ENCODE assay signal across 2 cellular contexts in genomic region chr10:68032113-68032512, GRCh38.
TF ChIP-seq lines count a peak whose summit lies in the region.

No MANE protein-coding gene starts in this region.

TF ChIP-seq in K562, 482 proteins besides CTCF, POLR2A, EP300 and RAD21 (continued from another document):
- TF ChIP-seq MBD2 (IDR thresholded peaks at IDR 0.05; ENCODE audit: borderline replicate concordance, low read depth) (no peak), CEBPG (CRISPR knock-in tag; IDR thresholded peaks at IDR 0.05) (no peak), CEBPG (tag; conservative IDR thresholded peaks at IDR 0.05 in 1 of 2, IDR thresholded peaks at IDR 0.05 in 1 of 2) (peak in 1 of 2 experiments; percentile 56; a peak in 2 of 4 replicates), NFIC (IDR thresholded peaks at IDR 0.05) (peak; percentile 74), NR2C1 (IDR thresholded peaks at IDR 0.05) (no peak; the same call in 1 of the 2 replicates), NR2C1 (tag; IDR thresholded peaks at IDR 0.05) (peak; percentile 59), COPS2 (conservative IDR thresholded peaks at IDR 0.05) (no peak), HNRNPK (IDR thresholded peaks at IDR 0.05; ENCODE audit: low read depth, low read length, poor library complexity, severe bottlenecking) (no peak)
TF ChIP-seq in K562: peak in this region for 4.

TF ChIP-seq in liver, 16 proteins besides CTCF, POLR2A, EP300 and RAD21 (continued from another document):
- TF ChIP-seq ATF3 (IDR thresholded peaks at IDR 0.05) (no peak), HNF4G (IDR thresholded peaks at IDR 0.05) (no peak), GABPA (IDR thresholded peaks at IDR 0.05 in 1 of 2, conservative IDR thresholded peaks at IDR 0.05 in 1 of 2) (no peak), EGR1 (IDR thresholded peaks at IDR 0.05; ENCODE audit: low read depth in 2 of 2) (no peak), RXRA (IDR thresholded peaks at IDR 0.05) (peak; percentile 34 to 45), HNF4A (conservative IDR thresholded peaks at IDR 0.05) (peak; percentile 24 to 38)
